Comparison of ENCODE assay signal across 20 cellular contexts in genomic region chr2:9660781-9661180, GRCh38. TPM values are rescaled to one million over a fixed set of nuclear protein-coding genes. Genes with fewer than 3 reads are reported as not detected.
DNase-seq lines count a peak whose midpoint lies in the region; ATAC-seq, FAIRE-seq and TF ChIP-seq lines count a peak whose summit lies in the region.
"Had no signal": no experiment of that assay in that cellular context is flagged by ENCODE, and none has a peak within 500 bp of the region (broad histone marks: within the 10 kb centered on the region; RNA-seq: fewer than 3 reads in every experiment).

No MANE protein-coding gene starts in this region.

- in situ Hi-C loops in mammary epithelial cell (cut with MboI; ENCODE audit: low sequenced_read_pairs in 2 of 2), result no loop called here
- in situ Hi-C loops in K562 (cut with MboI), result no loop called here

- intact Hi-C loops in MCF 10A (cut with micrococcal nuclease), result no loop called here
- intact Hi-C loops in mammary epithelial cell (cut with micrococcal nuclease), result no loop called here
- intact Hi-C loops in K562 (cut with micrococcal nuclease), result no loop called here

- BruUV-seq in MCF 10A (replicated peaks; lab: Mats Ljungman, UMichigan) (no TSS peak), mammary epithelial cell (replicated peaks; lab: Mats Ljungman, UMichigan) (no TSS peak), K562 (replicated peaks; lab: Mats Ljungman, UMichigan) (no TSS peak)

- TF ChIP-seq POLR2A in K562 (conservative IDR thresholded peaks at IDR 0.05), result no peak

- WGBS in mammary epithelial cell (ENCODE audit: low coverage, missing lambda C conversion rate), result 83% methylated on average over 7 of the region's 7 CpGs
- WGBS in K562 (ENCODE audit: insufficient coverage, low coverage, missing lambda C conversion rate), result 9% methylated on average over 7 of the region's 7 CpGs

- no peak for FAIRE-seq in K562 (lab: Jason Lieb, UNC)
- no peak for FAIRE-seq in GM19239 (lab: Jason Lieb, UNC)
- FAIRE-seq: A204.1, D721Med, G401.6, GM12891, H1 had no signal

- H2AFZ ChIP-seq in mammary epithelial cell (ENCODE audit: low read depth, low read length), result no peak overlapping the region
- H2AFZ ChIP-seq in K562 (ENCODE audit: low read depth, low read length), result no peak overlapping the region

- dilution Hi-C loops in mammary epithelial cell (cut with HindIII; ENCODE audit: low sequenced_read_pairs), result loop anchor here (5.0 kb wide), 1 partner anchor 52 kb away; no protein-coding TSS in a partner anchor

- H3K9me3 ChIP-seq in mammary epithelial cell (replicated peaks; ENCODE audit: insufficient read depth, low read length) (no peaks in the 10 kb centered on the region), K562 (replicated peaks; ENCODE audit: control insufficient read depth, insufficient read depth, low read depth, low read length) (no peaks in the 10 kb centered on the region)
- H3K9me3 ChIP-seq: HAP-1 had no signal

- CTCF ChIA-PET in MCF 10A (lab: Yijun Ruan, JAX), result interaction anchor here (0.5 kb wide), 1 partner anchor 329 kb away, joined by 3 read pairs; no protein-coding TSS in a partner anchor
- CTCF ChIA-PET in mammary epithelial cell (lab: Charles Lee; ENCODE audit: low non-redundant PET), result no interaction called here
- CTCF ChIA-PET in K562 (lab: Yijun Ruan, JAX; ENCODE audit: low intra/inter-chr PET ratio), result no interaction called here

- no peaks in the 10 kb centered on the region for H3K79me2 ChIP-seq in mammary epithelial cell (ENCODE audit: insufficient read depth, low read length)
- H3K79me2 ChIP-seq in K562 (ENCODE audit: control insufficient read depth, insufficient read depth, low read length), result no peaks in the 10 kb centered on the region

- peaks cover 12% of the 10 kb centered on the region for H3K27me3 Mint-ChIP-seq in MCF 10A (ENCODE audit: insufficient read depth, unreplicated experiment)
- peaks cover 9% of the 10 kb centered on the region for H3K27me3 Mint-ChIP-seq in neural crest cell (ENCODE audit: low read depth)
- no peaks in the 10 kb centered on the region for H3K27me3 Mint-ChIP-seq in activated T-helper 17 cell treated with anti-CD3 and anti-CD28 coated beads, Interleukin-2, amount 50 U/mL, for 72 hours
- H3K27me3 Mint-ChIP-seq: CD4-positive, alpha-beta memory T cell had no signal

- H3K27ac Mint-ChIP-seq in MCF 10A (ENCODE audit: low read depth, unreplicated experiment) (peak overlapping the region; percentile 68), neural crest cell (ENCODE audit: unreplicated experiment) (peak overlapping the region; percentile 60)
- no peak overlapping the region for H3K27ac Mint-ChIP-seq in activated T-helper 17 cell treated with anti-CD3 and anti-CD28 coated beads, Interleukin-2, amount 50 U/mL, for 72 hours
- H3K27ac Mint-ChIP-seq: B cell had no signal

- ATAC-seq in K562 (no peak), HG03520 (IDR thresholded peaks at IDR 0.05; ENCODE audit: unreplicated experiment) (no peak)
- no peak for ATAC-seq in activated T-helper 17 cell treated with anti-CD3 and anti-CD28 coated beads, Interleukin-2, amount 50 U/mL, for 72 hours (replicated peaks)

- H3K27me3 ChIP-seq in mammary epithelial cell (ENCODE audit: insufficient read depth, low read length) (no peaks in the 10 kb centered on the region), K562 (ENCODE audit: control insufficient read depth in 2 of 2, insufficient read depth in 2 of 2, low read length in 2 of 2) (peaks cover 9 to 14% of the 10 kb centered on the region in 2 experiments; a peak in 3 of 5 replicates)

- peaks cover 25% of the 10 kb centered on the region for H3K4me1 ChIP-seq in mammary epithelial cell (ENCODE audit: insufficient read depth, low read length)
- H3K4me1 ChIP-seq in K562 (replicated peaks in 1 of 2; ENCODE audit: control insufficient read depth in 2 of 2, insufficient read depth in 2 of 2, low read length in 2 of 2), result peaks cover 0 to 9% of the 10 kb centered on the region in 2 experiments; a peak in 2 of 5 replicates

- no peak for DNase-seq in MCF 10A (ENCODE audit: unreplicated experiment)
- DNase-seq in mammary epithelial cell, result no peak
- no peak for DNase-seq in K562 (ENCODE audit: extremely low read depth in 1 of 4, low spot score in 3 of 4)
- DNase-seq in neural crest cell (ENCODE audit: low read depth, low spot score), result no peak
- DNase-seq in GM19239 (ENCODE audit: insufficient read length, low spot score), result no peak
- DNase-seq: CD4-positive, alpha-beta memory T cell; COR-L47; DMS153; DMS79 treated with DMSO at 0.1 percent for 48 hours; EL had no signal

- no peaks in the 10 kb centered on the region for H4K20me1 ChIP-seq in mammary epithelial cell (ENCODE audit: insufficient read depth, low read length)
- no peaks in the 10 kb centered on the region for H4K20me1 ChIP-seq in K562 (replicated peaks; ENCODE audit: control insufficient read depth, insufficient read depth, low read length)

- H3K9ac ChIP-seq in mammary epithelial cell (ENCODE audit: insufficient read depth, low read length), result no peak overlapping the region
- H3K9ac ChIP-seq in K562 (ENCODE audit: insufficient read depth in 1 of 2, low read depth in 2 of 2, low read length in 2 of 2), result no peak overlapping the region

- H3K4me3 Mint-ChIP-seq in MCF 10A (ENCODE audit: unreplicated experiment) (no peak overlapping the region), neural crest cell (no peak overlapping the region)
- H3K4me3 Mint-ChIP-seq in activated T-helper 17 cell treated with anti-CD3 and anti-CD28 coated beads, Interleukin-2, amount 50 U/mL, for 72 hours, result no peak overlapping the region
- H3K4me3 Mint-ChIP-seq: B cell had no signal

- no peak for TF ChIP-seq RAD21 in K562 (CRISPR knock-in tag; conservative IDR thresholded peaks at IDR 0.05 in 1 of 2, IDR thresholded peaks at IDR 0.05 in 1 of 2)

- H3K4me3 ChIP-seq in mammary epithelial cell (replicated peaks in 1 of 3; ENCODE audit: insufficient read depth in 1 of 3, low read depth in 2 of 3, low read length in 3 of 3), result no peak overlapping the region
- no peak overlapping the region for H3K4me3 ChIP-seq in K562
- H3K4me3 ChIP-seq: HAP-1 had no signal

- H3K4me2 ChIP-seq in mammary epithelial cell (ENCODE audit: insufficient read depth, low read depth, low read length) (no peak overlapping the region), K562 (ENCODE audit: insufficient read depth, low read length) (no peak overlapping the region)

- H3K27ac ChIP-seq in mammary epithelial cell (ENCODE audit: insufficient read depth, low read depth, low read length), result no peak overlapping the region
- H3K27ac ChIP-seq in K562 (ENCODE audit: extremely low read depth, low read depth, low read length), result no peak overlapping the region
- H3K27ac ChIP-seq: C4-2B had no signal

- no peak for TF ChIP-seq EP300 in K562 (IDR thresholded peaks at IDR 0.05; ENCODE audit: low read length)

- H3K9me1 ChIP-seq in K562 (ENCODE audit: control insufficient read depth, insufficient read depth, low read length), result no peaks in the 10 kb centered on the region

- H3K36me3 Mint-ChIP-seq in MCF 10A (ENCODE audit: insufficient read depth, unreplicated experiment) (no peaks in the 10 kb centered on the region), neural crest cell (ENCODE audit: low read depth) (no peaks in the 10 kb centered on the region)
- H3K36me3 Mint-ChIP-seq in activated T-helper 17 cell treated with anti-CD3 and anti-CD28 coated beads, Interleukin-2, amount 50 U/mL, for 72 hours (ENCODE audit: low read depth), result peaks cover 8% of the 10 kb centered on the region
- H3K36me3 Mint-ChIP-seq: CD4-positive, alpha-beta memory T cell had no signal

- TF ChIP-seq CTCF in MCF 10A (IDR thresholded peaks at IDR 0.05; ENCODE audit: unreplicated experiment) (no peak), mammary epithelial cell (conservative IDR thresholded peaks at IDR 0.05 in 1 of 2, IDR thresholded peaks at IDR 0.05 in 1 of 2; ENCODE audit: extremely low read depth in 1 of 2, insufficient read depth in 1 of 2, low read depth in 1 of 2, low read length in 2 of 2) (no peak), K562 (IDR thresholded peaks at IDR 0.05 in 2 of 3, conservative IDR thresholded peaks at IDR 0.05 in 1 of 3; ENCODE audit: insufficient read depth in 2 of 3, low read depth in 1 of 3, low read length in 3 of 3) (no peak), neural crest cell (conservative IDR thresholded peaks at IDR 0.05) (no peak)

- POLR2A ChIA-PET in MCF 10A (lab: Yijun Ruan, JAX), result interaction anchor here (0.7 to 1.0 kb wide), 2 partner anchors 88 to 92 kb away, joined by 3 read pairs; no protein-coding TSS in a partner anchor
- POLR2A ChIA-PET in K562 (lab: Yijun Ruan, JAX), result interaction anchor here (0.5 to 0.7 kb wide), 2 partner anchors 16 to 140 kb away, joined by 3 to 4 read pairs; no protein-coding TSS in a partner anchor

- H3K4me1 Mint-ChIP-seq in MCF 10A (ENCODE audit: insufficient read depth, unreplicated experiment), result peaks cover 32% of the 10 kb centered on the region
- peaks cover 11% of the 10 kb centered on the region for H3K4me1 Mint-ChIP-seq in neural crest cell
- H3K4me1 Mint-ChIP-seq in activated T-helper 17 cell treated with anti-CD3 and anti-CD28 coated beads, Interleukin-2, amount 50 U/mL, for 72 hours, result peaks cover 30% of the 10 kb centered on the region

- no peaks in the 10 kb centered on the region for H3K36me3 ChIP-seq in mammary epithelial cell (ENCODE audit: insufficient read depth, low read length)
- H3K36me3 ChIP-seq in K562 (ENCODE audit: control insufficient read depth, insufficient read depth, low read length), result no peaks in the 10 kb centered on the region
- H3K36me3 ChIP-seq: HAP-1 had no signal

- H3K9me3 Mint-ChIP-seq in MCF 10A (ENCODE audit: unreplicated experiment) (no peaks in the 10 kb centered on the region), neural crest cell (no peaks in the 10 kb centered on the region)
- no peaks in the 10 kb centered on the region for H3K9me3 Mint-ChIP-seq in activated T-helper 17 cell treated with anti-CD3 and anti-CD28 coated beads, Interleukin-2, amount 50 U/mL, for 72 hours
- H3K9me3 Mint-ChIP-seq: CD4-positive, alpha-beta memory T cell had no signal

RNA-seq across cellular contexts. Expression of gene YWHAQ, which starts 30.0 kb away (rescaled TPM):
- total RNA-seq in MCF 10A (2022), result 239 TPM in 2 replicates
- 100 to 1,000 TPM; 326 to 442 TPM for total RNA-seq in mammary epithelial cell
- polyA plus RNA-seq in mammary epithelial cell, result 411 TPM
- polyA minus RNA-seq in mammary epithelial cell, result 469 TPM
- total RNA-seq in K562 (2011; cell fraction: chromatin; rRNA removed; ENCODE audit: low replicate concordance), result 25.2 and 50.9 TPM in 2 replicates
- 29.5 and 31.5 TPM in 2 replicates for total RNA-seq in K562 (2011; cell fraction: nucleolus; rRNA removed)
- total RNA-seq in K562 (2011; cell fraction: nucleoplasm; rRNA removed), result 48.2 and 73.2 TPM in 2 replicates
- 97.7 and 108 TPM in 2 replicates for total RNA-seq in K562 (2014; rRNA removed)
- 276 and 301 TPM in 2 replicates for total RNA-seq in K562 (2014; rRNA removed; fragmentation: Illumina TruSeq; extraction: Trizol)
- total RNA-seq in K562 (2015; rRNA removed; fragmentation: Illumina TruSeq; extraction: Trizol), result 191 and 203 TPM in 2 replicates
- 263 and 267 TPM in 2 replicates for total RNA-seq in K562 (2021)
- polyA plus RNA-seq in K562 (2011; rRNA removed), result 245 and 359 TPM in 2 replicates
- polyA plus RNA-seq in K562 (2011; cell fraction: cytosol; rRNA removed), result 102 and 143 TPM in 2 replicates
- 48.6 and 76.4 TPM in 2 replicates for polyA plus RNA-seq in K562 (2011; cell fraction: nucleus; rRNA removed)
- 186 and 231 TPM in 2 replicates for polyA plus RNA-seq in K562 (2012)
- polyA plus RNA-seq in K562 (2014; fragmentation: Illumina TruSeq; extraction: Trizol), result 218 and 243 TPM in 2 replicates
- polyA plus RNA-seq in K562 (2014; fragmentation: Nextera tagmentation; extraction: Ambion mirVana), result 10 to 100 TPM; 63.1 to 79.2 TPM
- 151 and 178 TPM in 2 replicates for polyA plus RNA-seq in K562 (2014; rRNA removed)
- 327 and 372 TPM in 2 replicates for polyA minus RNA-seq in K562 (2011; rRNA and poly(A)+ RNA removed)
- polyA minus RNA-seq in K562 (2011; cell fraction: cytosol; rRNA and poly(A)+ RNA removed), result 162 and 201 TPM in 2 replicates
- polyA minus RNA-seq in K562 (2011; cell fraction: nucleus; rRNA and poly(A)+ RNA removed), result 20.7 and 42.0 TPM in 2 replicates
- 503 and 518 TPM in 2 replicates for total RNA-seq in neural crest cell
- 100 to 1,000 TPM; 283 TPM for total RNA-seq in activated T-helper 17 cell treated with anti-CD3 and anti-CD28 coated beads, Interleukin-2, amount 50 U/mL, for 72 hours
